In genomic region chr12:46982629-46983392, GRCh38 we compare ENCODE assay signal across 1 cellular context.
TF ChIP-seq lines count a peak whose summit lies in the region.

No MANE protein-coding gene starts in this region.

TF ChIP-seq in GM23338, 12 proteins besides CTCF, POLR2A, EP300 and RAD21 (continued from another document):
- TF ChIP-seq, protein P1, sequence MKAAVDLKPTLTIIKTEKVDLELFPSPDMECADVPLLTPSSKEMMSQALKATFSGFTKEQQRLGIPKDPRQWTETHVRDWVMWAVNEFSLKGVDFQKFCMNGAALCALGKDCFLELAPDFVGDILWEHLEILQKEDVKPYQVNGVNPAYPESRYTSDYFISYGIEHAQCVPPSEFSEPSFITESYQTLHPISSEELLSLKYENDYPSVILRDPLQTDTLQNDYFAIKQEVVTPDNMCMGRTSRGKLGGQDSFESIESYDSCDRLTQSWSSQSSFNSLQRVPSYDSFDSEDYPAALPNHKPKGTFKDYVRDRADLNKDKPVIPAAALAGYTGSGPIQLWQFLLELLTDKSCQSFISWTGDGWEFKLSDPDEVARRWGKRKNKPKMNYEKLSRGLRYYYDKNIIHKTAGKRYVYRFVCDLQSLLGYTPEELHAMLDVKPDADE (IDR thresholded peaks at IDR 0.05) = no peak
- TF ChIP-seq CREB1 (CRISPR knock-in tag; IDR thresholded peaks at IDR 0.05; ENCODE audit: low read depth) = no peak
- no peak for TF ChIP-seq STAT1 (IDR thresholded peaks at IDR 0.05; ENCODE audit: unreplicated experiment)
- TF ChIP-seq ZNF114 (CRISPR knock-in tag; IDR thresholded peaks at IDR 0.05) = no peak
- TF ChIP-seq REST (IDR thresholded peaks at IDR 0.05; ENCODE audit: unreplicated experiment) = no peak
- TF ChIP-seq NANOG (IDR thresholded peaks at IDR 0.05; ENCODE audit: borderline replicate concordance) = no peak
- TF ChIP-seq ZNF331 (CRISPR knock-in tag; IDR thresholded peaks at IDR 0.05; ENCODE audit: low read depth) = no peak
- no peak for TF ChIP-seq EZH2 (IDR thresholded peaks at IDR 0.05; ENCODE audit: low read depth, unreplicated experiment)
- no peak for TF ChIP-seq ZNF462 (CRISPR knock-in tag; IDR thresholded peaks at IDR 0.05)
